ENCODE assay signal across 36 cellular contexts in genomic region chr5:145918397-145918796, GRCh38. TPM values are rescaled to one million over a fixed set of nuclear protein-coding genes. Genes with fewer than 3 reads are reported as not detected.
"Had no signal": no experiment of that assay in that cellular context is flagged by ENCODE, and none has a peak within 500 bp of the region (broad histone marks: within the 10 kb centered on the region; RNA-seq: fewer than 3 reads in every experiment).

No MANE protein-coding gene starts in this region.

- H3K4me3 ChIP-seq: adrenal gland, body of pancreas, esophagus muscularis mucosa, gastrocnemius medialis had no signal

- H3K4me1 ChIP-seq: adrenal gland, body of pancreas, gastrocnemius medialis had no signal

- H3K27ac Mint-ChIP-seq: activated CD4-positive, alpha-beta memory T cell treated with anti-CD3 and anti-CD28 coated beads for 36 hours; activated CD4-positive, alpha-beta T cell treated with anti-CD3 and anti-CD28 coated beads for 36 hours; activated CD4-positive, alpha-beta T cell treated with anti-CD3 and anti-CD28 coated beads, Interleukin-2, amount 10 ng/mL, durations not matched to agents 24 days and 14 days; activated CD8-positive, alpha-beta memory T cell treated with anti-CD3 and anti-CD28 coated beads, Interleukin-2, amount 10 ng/mL, durations not matched to agents 7 days and 5 days; activated CD8-positive, alpha-beta T cell treated with anti-CD3 and anti-CD28 coated beads, Interleukin-2, amount 10 ng/mL, durations not matched to agents 7 days and 5 days; activated naive CD4-positive, alpha-beta T cell treated with anti-CD3 and anti-CD28 coated beads for 36 hours; activated naive CD4-positive, alpha-beta T cell treated with anti-CD3 and anti-CD28 coated beads, Interleukin-2, amount 50 U/mL, for 24 hours; activated naive CD8-positive, alpha-beta T cell treated with anti-CD3 and anti-CD28 coated beads for 36 hours; activated naive CD8-positive, alpha-beta T cell treated with anti-CD3 and anti-CD28 coated beads, Interleukin-2, amount 50 U/mL, for 24 hours; activated T-helper 1 cell treated with anti-CD3 and anti-CD28 coated beads, Interleukin-12 subunit alpha, Interleukin-12 subunit beta, Interleukin-2, Interleukin-4 antibody, amounts not matched to agents 30 ng/mL and 10 ng/mL and 1 ng/mL, durations not matched to agents 14 hours and 24 hours and 36 hours; activated T-helper 2 cell treated with anti-CD3 and anti-CD28 coated beads, Interferon-gamma antibody, Interleukin-2, Interleukin-4, amounts not matched to agents 10 μg/mL and 5 μg/mL and 100 μg/mL, durations not matched to agents 14 hours and 24 hours and 36 hours; effector memory CD8-positive, alpha-beta T cell had no signal

- ATAC-seq: activated CD4-positive, alpha-beta T cell treated with anti-CD3 and anti-CD28 coated beads for 36 hours; activated CD8-positive, alpha-beta memory T cell treated with anti-CD3 and anti-CD28 coated beads, Interleukin-2, amount 10 ng/mL, durations not matched to agents 7 days and 5 days; activated CD8-positive, alpha-beta T cell treated with anti-CD3 and anti-CD28 coated beads, Interleukin-2, amount 10 ng/mL, durations not matched to agents 7 days and 5 days; activated naive CD8-positive, alpha-beta T cell treated with anti-CD3 and anti-CD28 coated beads, Interleukin-2, amount 50 U/mL, for 24 hours; body of pancreas; effector memory CD8-positive, alpha-beta T cell; foreskin keratinocyte; gastrocnemius medialis had no signal

- H3K9me3 ChIP-seq: adrenal gland, body of pancreas, esophagus muscularis mucosa, gastrocnemius medialis had no signal

- H3K4me3 Mint-ChIP-seq: activated CD4-positive, alpha-beta memory T cell treated with anti-CD3 and anti-CD28 coated beads for 36 hours; activated CD4-positive, alpha-beta T cell treated with anti-CD3 and anti-CD28 coated beads for 36 hours; activated CD4-positive, alpha-beta T cell treated with anti-CD3 and anti-CD28 coated beads, Interleukin-2, amount 10 ng/mL, durations not matched to agents 24 days and 14 days; activated CD8-positive, alpha-beta memory T cell treated with anti-CD3 and anti-CD28 coated beads, Interleukin-2, amount 10 ng/mL, durations not matched to agents 7 days and 5 days; activated CD8-positive, alpha-beta T cell treated with anti-CD3 and anti-CD28 coated beads, Interleukin-2, amount 10 ng/mL, durations not matched to agents 7 days and 5 days; activated naive CD4-positive, alpha-beta T cell treated with anti-CD3 and anti-CD28 coated beads for 36 hours; activated naive CD4-positive, alpha-beta T cell treated with anti-CD3 and anti-CD28 coated beads, Interleukin-2, amount 50 U/mL, for 24 hours; activated naive CD8-positive, alpha-beta T cell treated with anti-CD3 and anti-CD28 coated beads for 36 hours; activated naive CD8-positive, alpha-beta T cell treated with anti-CD3 and anti-CD28 coated beads, Interleukin-2, amount 50 U/mL, for 24 hours; activated T-helper 1 cell treated with anti-CD3 and anti-CD28 coated beads, Interleukin-12 subunit alpha, Interleukin-12 subunit beta, Interleukin-2, Interleukin-4 antibody, amounts not matched to agents 30 ng/mL and 10 ng/mL and 1 ng/mL, durations not matched to agents 14 hours and 24 hours and 36 hours; effector memory CD8-positive, alpha-beta T cell had no signal

- H3K36me3 ChIP-seq: adrenal gland, esophagus muscularis mucosa, gastrocnemius medialis had no signal

- H3K9me3 Mint-ChIP-seq: activated CD4-positive, alpha-beta memory T cell treated with anti-CD3 and anti-CD28 coated beads for 36 hours; activated CD4-positive, alpha-beta T cell treated with anti-CD3 and anti-CD28 coated beads, Interleukin-2, amount 10 ng/mL, durations not matched to agents 24 days and 14 days; activated naive CD4-positive, alpha-beta T cell treated with anti-CD3 and anti-CD28 coated beads for 36 hours; activated naive CD4-positive, alpha-beta T cell treated with anti-CD3 and anti-CD28 coated beads, Interleukin-2, amount 50 U/mL, for 24 hours; activated naive CD8-positive, alpha-beta T cell treated with anti-CD3 and anti-CD28 coated beads for 36 hours; activated naive CD8-positive, alpha-beta T cell treated with anti-CD3 and anti-CD28 coated beads, Interleukin-2, amount 50 U/mL, for 24 hours; activated T-helper 1 cell treated with anti-CD3 and anti-CD28 coated beads, Interleukin-12 subunit alpha, Interleukin-12 subunit beta, Interleukin-2, Interleukin-4 antibody, amounts not matched to agents 30 ng/mL and 10 ng/mL and 1 ng/mL, durations not matched to agents 14 hours and 24 hours and 36 hours; activated T-helper 2 cell treated with anti-CD3 and anti-CD28 coated beads, Interferon-gamma antibody, Interleukin-2, Interleukin-4, amounts not matched to agents 10 μg/mL and 5 μg/mL and 100 μg/mL, durations not matched to agents 14 hours and 24 hours and 36 hours; effector memory CD8-positive, alpha-beta T cell had no signal

- FAIRE-seq: colon had no signal

- H3K36me3 Mint-ChIP-seq: activated CD4-positive, alpha-beta memory T cell treated with anti-CD3 and anti-CD28 coated beads for 36 hours; activated CD8-positive, alpha-beta memory T cell treated with anti-CD3 and anti-CD28 coated beads, Interleukin-2, amount 10 ng/mL, durations not matched to agents 7 days and 5 days; activated naive CD4-positive, alpha-beta T cell treated with anti-CD3 and anti-CD28 coated beads, Interleukin-2, amount 50 U/mL, for 24 hours; activated naive CD8-positive, alpha-beta T cell treated with anti-CD3 and anti-CD28 coated beads for 36 hours had no signal

- H3K27me3 ChIP-seq: adrenal gland, body of pancreas, esophagus muscularis mucosa, foreskin keratinocyte, gastrocnemius medialis had no signal

- DNase-seq: activated CD4-positive, alpha-beta memory T cell treated with anti-CD3 and anti-CD28 coated beads for 36 hours; activated CD4-positive, alpha-beta T cell treated with anti-CD3 and anti-CD28 coated beads for 36 hours; activated CD4-positive, alpha-beta T cell treated with anti-CD3 and anti-CD28 coated beads, Interleukin-2, amount 10 ng/mL, durations not matched to agents 24 days and 14 days; activated CD4-positive, CD25-positive, alpha-beta regulatory T cell; activated CD4-positive, CD25-positive, alpha-beta regulatory T cell treated with anti-CD3 and anti-CD28 coated beads, Interleukin-2, amount 50 U/mL, for 72 hours; activated CD8-positive, alpha-beta memory T cell treated with anti-CD3 and anti-CD28 coated beads, Interleukin-2, amount 10 ng/mL, durations not matched to agents 7 days and 5 days; activated CD8-positive, alpha-beta memory T cell treated with anti-CD3 and anti-CD28 coated beads, Interleukin-2, amount 50 U/mL, for 4 hours; activated CD8-positive, alpha-beta T cell treated with anti-CD3 and anti-CD28 coated beads, Interleukin-2, amount 10 ng/mL, durations not matched to agents 7 days and 5 days; activated effector memory CD4-positive, alpha-beta T cell treated with anti-CD3 and anti-CD28 coated beads, Interleukin-2, amount 50 U/mL, for 16 hours; activated naive CD4-positive, alpha-beta T cell treated with anti-CD3 and anti-CD28 coated beads for 36 hours; activated naive CD8-positive, alpha-beta T cell treated with anti-CD3 and anti-CD28 coated beads for 36 hours; activated naive CD8-positive, alpha-beta T cell treated with anti-CD3 and anti-CD28 coated beads, Interleukin-2, amount 50 U/mL, for 24 hours; activated T-cell treated with anti-CD3 and anti-CD28 coated beads, Interleukin-2, amount 50 U/mL, for 1 hour; activated T-cell treated with anti-CD3 and anti-CD28 coated beads, Interleukin-2, amount 50 U/mL, for 48 hours; adrenal gland; amygdala; aorta; body of pancreas; caudate nucleus; cortex of kidney; dermis blood vessel endothelial cell; effector CD4-positive, alpha-beta T cell; effector memory CD8-positive, alpha-beta T cell; erythroblast; foreskin keratinocyte; gastrocnemius medialis; glutamatergic neuron; T-helper 2 cell had no signal

- H3K4me1 Mint-ChIP-seq: activated CD8-positive, alpha-beta memory T cell treated with anti-CD3 and anti-CD28 coated beads, Interleukin-2, amount 10 ng/mL, durations not matched to agents 7 days and 5 days; activated naive CD4-positive, alpha-beta T cell treated with anti-CD3 and anti-CD28 coated beads, Interleukin-2, amount 50 U/mL, for 24 hours; activated naive CD8-positive, alpha-beta T cell treated with anti-CD3 and anti-CD28 coated beads for 36 hours; activated naive CD8-positive, alpha-beta T cell treated with anti-CD3 and anti-CD28 coated beads, Interleukin-2, amount 50 U/mL, for 24 hours had no signal

- H3K27ac ChIP-seq: adrenal gland, body of pancreas, esophagus muscularis mucosa, foreskin keratinocyte, gastrocnemius medialis had no signal

RNA-seq across cellular contexts. Expression of gene SH3RF2, which starts 18.0 kb away (rescaled TPM):
- total RNA-seq: activated CD8-positive, alpha-beta memory T cell treated with anti-CD3 and anti-CD28 coated beads for 36 hours; activated CD8-positive, alpha-beta T cell treated with anti-CD3 and anti-CD28 coated beads, Interleukin-2, amount 10 ng/mL, durations not matched to agents 7 days and 5 days; activated naive CD4-positive, alpha-beta T cell treated with anti-CD3 and anti-CD28 coated beads for 36 hours; activated naive CD8-positive, alpha-beta T cell treated with anti-CD3 and anti-CD28 coated beads for 36 hours had no signal

RNA-seq across cellular contexts. Expression of gene GRXCR2, which starts 45.6 kb away (rescaled TPM):
- total RNA-seq: activated CD4-positive, alpha-beta memory T cell treated with anti-CD3 and anti-CD28 coated beads for 36 hours; activated CD4-positive, alpha-beta T cell treated with anti-CD3 and anti-CD28 coated beads for 36 hours; activated CD4-positive, alpha-beta T cell treated with anti-CD3 and anti-CD28 coated beads, Interleukin-2, amount 10 ng/mL, durations not matched to agents 24 days and 14 days; activated CD8-positive, alpha-beta memory T cell treated with anti-CD3 and anti-CD28 coated beads for 36 hours; activated CD8-positive, alpha-beta memory T cell treated with anti-CD3 and anti-CD28 coated beads, Interleukin-2, amount 10 ng/mL, durations not matched to agents 7 days and 5 days; activated CD8-positive, alpha-beta T cell treated with anti-CD3 and anti-CD28 coated beads, Interleukin-2, amount 10 ng/mL, durations not matched to agents 7 days and 5 days; activated naive CD4-positive, alpha-beta T cell treated with anti-CD3 and anti-CD28 coated beads for 36 hours; activated naive CD8-positive, alpha-beta T cell treated with anti-CD3 and anti-CD28 coated beads for 36 hours; activated T-helper 1 cell treated with anti-CD3 and anti-CD28 coated beads, Interleukin-12 subunit alpha, Interleukin-12 subunit beta, Interleukin-2, Interleukin-4 antibody, amounts not matched to agents 30 ng/mL and 10 ng/mL and 1 ng/mL, durations not matched to agents 14 hours and 24 hours and 36 hours; activated T-helper 2 cell treated with anti-CD3 and anti-CD28 coated beads, Interferon-gamma antibody, Interleukin-2, Interleukin-4, amounts not matched to agents 10 μg/mL and 5 μg/mL and 100 μg/mL, durations not matched to agents 14 hours and 24 hours and 36 hours; adrenal gland; aorta; body of pancreas; chondrocyte; dermis blood vessel endothelial cell; esophagus muscularis mucosa; foreskin keratinocyte; gastrocnemius medialis; T-helper 1 cell treated with Interleukin-12 subunit alpha and Interleukin-12 subunit beta and Interleukin-4 antibody, amounts not matched to agents 30 ng/mL and 1 ng/mL, for 36 hours had no signal
- polyA plus RNA-seq: adrenal gland, aorta, foreskin keratinocyte had no signal
